ENCODE assay signal across 24 cellular contexts in the genomic region with DNA sequence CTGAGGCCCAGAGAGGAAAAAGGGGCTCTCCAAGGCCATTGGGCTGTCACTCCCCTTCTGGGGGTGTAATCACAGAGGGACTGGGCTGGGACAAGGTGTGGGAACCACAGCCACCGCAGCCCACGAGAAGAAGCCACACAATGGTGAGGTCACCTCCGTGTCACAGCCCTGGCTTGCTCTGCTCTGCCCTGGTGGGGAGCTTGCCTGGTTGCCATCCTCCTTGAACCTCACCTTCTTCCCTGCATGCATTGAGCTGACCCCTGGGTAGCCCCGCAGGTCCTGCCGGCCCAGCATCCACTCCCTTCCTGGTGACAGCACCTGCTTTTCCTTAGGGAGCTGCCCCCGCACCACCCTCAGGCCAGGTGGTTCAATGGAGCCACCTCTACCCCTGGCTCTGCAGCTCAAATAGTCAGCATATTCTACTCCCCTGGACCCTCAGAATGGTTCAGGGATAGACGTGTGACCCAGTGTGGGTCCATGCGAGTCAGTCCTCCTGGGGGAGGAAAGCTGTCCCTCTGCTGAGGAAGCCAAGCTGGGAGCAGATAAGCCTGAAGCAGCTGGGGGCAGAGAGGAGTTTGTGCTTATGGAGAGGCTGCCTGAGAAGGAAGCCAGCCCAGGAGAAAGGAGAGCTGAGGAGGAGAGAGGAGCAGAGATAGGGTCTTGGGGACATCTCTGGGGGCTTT. TPM values are rescaled to one million over a fixed set of nuclear protein-coding genes. Genes with fewer than 3 reads are reported as not detected.
A peak's percentile ranks its signal among the peaks of the same experiment; 100 is the strongest.
DNase-seq lines count a peak whose midpoint lies in the region; ATAC-seq, FAIRE-seq and TF ChIP-seq lines count a peak whose summit lies in the region.
"Had no signal": no experiment of that assay in that cellular context is flagged by ENCODE, and none has a peak within 500 bp of the region (broad histone marks: within the 10 kb centered on the region; RNA-seq: fewer than 3 reads in every experiment).

No MANE protein-coding gene starts in this region.

- BruUV-seq in HepG2 (replicated peaks; lab: Mats Ljungman, UMichigan): no TSS peak

- no peak overlapping the region for H3K4me2 ChIP-seq in HepG2 (ENCODE audit: low read depth, low read length)
- H3K4me2 ChIP-seq: GM23338, hepatocyte had no signal

- no peak for TF ChIP-seq CTCF in HepG2 (CRISPR knock-in tag; IDR thresholded peaks at IDR 0.05)
- TF ChIP-seq CTCF in right lobe of liver (IDR thresholded peaks at IDR 0.05): no peak

- no peaks in the 10 kb centered on the region for H4K20me1 ChIP-seq in HepG2 (ENCODE audit: insufficient read depth, low read length)

- no peaks in the 10 kb centered on the region for H3K9me3 ChIP-seq in HepG2 (ENCODE audit: low read length)
- H3K9me3 ChIP-seq in right lobe of liver: no peaks in the 10 kb centered on the region
- H3K9me3 ChIP-seq in naive thymus-derived CD4-positive, alpha-beta T cell (ENCODE audit: control insufficient read depth in 2 of 3, low read length in 3 of 3): no peaks in the 10 kb centered on the region
- H3K9me3 ChIP-seq: SJCRH30, tibial artery had no signal

- H3K27ac ChIP-seq in HepG2 (ENCODE audit: extremely low read length, insufficient read depth, low read length) (no peak overlapping the region), right lobe of liver (no peak overlapping the region)
- no peak overlapping the region for H3K27ac ChIP-seq in naive thymus-derived CD4-positive, alpha-beta T cell (ENCODE audit: low read depth, low read length)
- H3K27ac ChIP-seq: hepatocyte, SJCRH30, tibial artery had no signal

- 38% methylated on average over 6 of the region's 8 CpGs for WGBS in HepG2 (ENCODE audit: low lambda C conversion rate)
- 33% methylated on average over 1 of the region's 8 CpGs for WGBS in right lobe of liver (ENCODE audit: insufficient coverage, low coverage, low lambda C conversion rate, missing lambda C conversion rate)

- no peak for FAIRE-seq in HepG2 (lab: Jason Lieb, UNC)
- peak; percentile 55 for FAIRE-seq in urothelium cell line (lab: Jason Lieb, UNC)
- FAIRE-seq: keratinocyte had no signal

- H3K27ac Mint-ChIP-seq in activated CD4-positive, alpha-beta memory T cell treated with anti-CD3 and anti-CD28 coated beads for 36 hours: peak overlapping the region; percentile 30
- H3K27ac Mint-ChIP-seq in naive thymus-derived CD4-positive, alpha-beta T cell: peak overlapping the region in 5 of 9 donors; percentile 39 to 86 (median 72)
- H3K27ac Mint-ChIP-seq: activated T-helper 2 cell treated with anti-CD3 and anti-CD28 coated beads, Interferon-gamma antibody, Interleukin-2, Interleukin-4, amounts not matched to agents 10 μg/mL and 5 μg/mL and 100 μg/mL, durations not matched to agents 14 hours and 24 hours and 36 hours; GM23338 had no signal

- H3K4me3 ChIP-seq in HepG2 (replicated peaks in 1 of 3; ENCODE audit: insufficient read depth in 1 of 3, low read depth in 2 of 3, low read length in 3 of 3) (no peak overlapping the region), right lobe of liver (no peak overlapping the region)
- no peak overlapping the region for H3K4me3 ChIP-seq in naive thymus-derived CD4-positive, alpha-beta T cell (ENCODE audit: low read length)
- H3K4me3 ChIP-seq: GM23338, hepatocyte, SJCRH30, tibial artery had no signal

- peaks cover 10 to 47% of the 10 kb centered on the region in 2 experiments; a peak in 3 of 5 replicates for H3K27me3 ChIP-seq in HepG2 (ENCODE audit: control insufficient read depth in 1 of 2, insufficient read depth in 2 of 2, low read length in 2 of 2)
- H3K27me3 ChIP-seq in right lobe of liver: no peaks in the 10 kb centered on the region
- H3K27me3 ChIP-seq in naive thymus-derived CD4-positive, alpha-beta T cell (ENCODE audit: control insufficient read depth in 2 of 2, insufficient read depth in 2 of 2, low read length in 2 of 2): no peaks in the 10 kb centered on the region
- H3K27me3 ChIP-seq: hepatocyte, SJCRH30, tibial artery had no signal

- POLR2A ChIA-PET in HepG2 (lab: Yijun Ruan, JAX): interaction anchor here (0.8 to 1.9 kb wide), 4 partner anchors 17 to 21 kb away, joined by 3 to 5 read pairs (median 3); a partner anchor contains a TSS
- POLR2A ChIA-PET in activated CD4-positive, alpha-beta memory T cell treated with anti-CD3 and anti-CD28 coated beads for 36 hours (lab: Charles Lee): interaction anchor here (1.0 to 2.0 kb wide), 4 partner anchors 14 to 23 kb away, joined by 3 to 8 read pairs (median 6); a partner anchor contains a TSS
- POLR2A ChIA-PET in naive thymus-derived CD4-positive, alpha-beta T cell (lab: Charles Lee): interaction anchor here (0.8 to 3.9 kb wide), 11 partner anchors 9 to 73 kb away, joined by 3 to 35 read pairs (median 5); a partner anchor contains a TSS

- H3K4me1 ChIP-seq in HepG2 (ENCODE audit: insufficient read depth, low read length) (0 out of 2 replicates have a peak, but pooled peaks cover 10% of the 10 kb centered on the region), right lobe of liver (no peaks in the 10 kb centered on the region)
- H3K4me1 ChIP-seq in naive thymus-derived CD4-positive, alpha-beta T cell (ENCODE audit: control insufficient read depth in 2 of 2, insufficient read depth in 2 of 2, low read length in 2 of 2): peaks cover 0 to 3% of the 10 kb centered on the region in 2 donors

- no peak for TF ChIP-seq RAD21 in HepG2 (CRISPR knock-in tag; IDR thresholded peaks at IDR 0.05)

- TF ChIP-seq POLR2A in HepG2 (IDR thresholded peaks at IDR 0.05; ENCODE audit: insufficient read depth in 1 of 2, low read depth in 2 of 2, low read length in 2 of 2): no peak
- TF ChIP-seq POLR2A in right lobe of liver (IDR thresholded peaks at IDR 0.05): no peak

- intact Hi-C loops in HepG2 (cut with micrococcal nuclease; ENCODE audit: unreplicated experiment) (no loop called here), right lobe of liver (cut with DNase I) (no loop called here)
- intact Hi-C loops in activated CD4-positive, alpha-beta memory T cell treated with anti-CD3 and anti-CD28 coated beads for 36 hours (cut with micrococcal nuclease): no loop called here
- intact Hi-C loops in naive thymus-derived CD4-positive, alpha-beta T cell (cut with micrococcal nuclease): loop anchor here in 1 of 2 donors (2.0 kb wide), 1 partner anchor 14 kb away; no protein-coding TSS in a partner anchor

- DNase-seq in HepG2 (ENCODE audit: low spot score) (no peak), right lobe of liver (no peak), urothelium cell line (ENCODE audit: low spot score) (no peak), C1 segment of cervical spinal cord (lab: John Stamatoyannopoulos, UW) (no peak)
- peak; percentile 38 for DNase-seq in activated CD4-positive, alpha-beta memory T cell treated with anti-CD3 and anti-CD28 coated beads for 36 hours
- DNase-seq in naive thymus-derived CD4-positive, alpha-beta T cell: no peak
- DNase-seq: activated CD4-positive, alpha-beta T cell treated with anti-CD3 and anti-CD28 coated beads, Interleukin-2, amount 50 U/mL, for 1 hour; AML-193; aorta; DMS 273 treated with DMSO at 0.1 percent for 48 hours; GF-D8; mesenchymal stem cell; NCI-H1048; NCI-H510A treated with DMSO at 0.1 percent for 48 hours; SJCRH30; stimulated activated CD4-positive, alpha-beta T cell treated with anti-CD3 and anti-CD28 coated beads, Interleukin-4, amount 100 ng/mL, for 1 hour; tibial artery had no signal

- no peaks in the 10 kb centered on the region for H3K79me2 ChIP-seq in HepG2 (ENCODE audit: insufficient read depth, low read length)
- H3K79me2 ChIP-seq: hepatocyte had no signal

- in situ Hi-C loops in HepG2 (cut with HindIII; ENCODE audit: extremely low pct_ligation_motif_present, low pct_unique_long_range_greater_than_20kb): no loop called here

- CTCF ChIA-PET in HepG2 (lab: Yijun Ruan, JAX; ENCODE audit: low intra/inter-chr PET ratio, low total read pairs): no interaction called here
- CTCF ChIA-PET in activated CD4-positive, alpha-beta memory T cell treated with anti-CD3 and anti-CD28 coated beads for 36 hours (lab: Charles Lee): interaction anchor here (1.3 to 1.6 kb wide), 3 partner anchors 13 to 31 kb away, joined by 3 to 5 read pairs (median 4); no protein-coding TSS in a partner anchor
- CTCF ChIA-PET in naive thymus-derived CD4-positive, alpha-beta T cell (lab: Charles Lee): interaction anchor here (0.6 kb wide), 1 partner anchor 23 kb away, joined by 5 read pairs; no protein-coding TSS in a partner anchor

- no peaks in the 10 kb centered on the region for H3K27me3 Mint-ChIP-seq in activated CD4-positive, alpha-beta memory T cell treated with anti-CD3 and anti-CD28 coated beads for 36 hours
- peaks cover 0 to 6% (median 0%) of the 10 kb centered on the region in 5 donors for H3K27me3 Mint-ChIP-seq in naive thymus-derived CD4-positive, alpha-beta T cell

- no peaks in the 10 kb centered on the region for H3K9me3 Mint-ChIP-seq in activated CD4-positive, alpha-beta memory T cell treated with anti-CD3 and anti-CD28 coated beads for 36 hours
- H3K9me3 Mint-ChIP-seq in naive thymus-derived CD4-positive, alpha-beta T cell: peaks cover 0 to 13% (median 0%) of the 10 kb centered on the region in 11 donors
- H3K9me3 Mint-ChIP-seq: activated T-helper 2 cell treated with anti-CD3 and anti-CD28 coated beads, Interferon-gamma antibody, Interleukin-2, Interleukin-4, amounts not matched to agents 10 μg/mL and 5 μg/mL and 100 μg/mL, durations not matched to agents 14 hours and 24 hours and 36 hours; GM23338 had no signal

- H2AFZ ChIP-seq in HepG2 (ENCODE audit: low read length): no peak overlapping the region
- H2AFZ ChIP-seq: GM23338, hepatocyte had no signal

- H3K36me3 ChIP-seq in HepG2 (replicated peaks in 1 of 2; ENCODE audit: control insufficient read depth in 1 of 2, insufficient read depth in 2 of 2, low read length in 2 of 2) (peaks cover 9 to 17% of the 10 kb centered on the region in 2 experiments), right lobe of liver (peaks cover 0 to 13% (median 5%) of the 10 kb centered on the region in 4 donors)
- peaks cover 10 to 29% (median 13%) of the 10 kb centered on the region in 3 experiments for H3K36me3 ChIP-seq in naive thymus-derived CD4-positive, alpha-beta T cell (ENCODE audit: control insufficient read depth in 2 of 3, insufficient read depth in 3 of 3, low read length in 3 of 3)

- peaks cover 13% of the 10 kb centered on the region for H3K36me3 Mint-ChIP-seq in activated CD4-positive, alpha-beta memory T cell treated with anti-CD3 and anti-CD28 coated beads for 36 hours
- H3K36me3 Mint-ChIP-seq in naive thymus-derived CD4-positive, alpha-beta T cell: peaks cover 0 to 9% (median 4%) of the 10 kb centered on the region in 5 donors

- no peak overlapping the region for H3K9ac ChIP-seq in HepG2 (ENCODE audit: insufficient read depth, low read depth, low read length)

- no peak for TF ChIP-seq EP300 in HepG2 (IDR thresholded peaks at IDR 0.05; ENCODE audit: low read depth in 2 of 2, low read length in 2 of 2)
- no peak for TF ChIP-seq EP300 in HepG2 (CRISPR knock-in tag; IDR thresholded peaks at IDR 0.05; ENCODE audit: borderline replicate concordance)

- H3K4me1 Mint-ChIP-seq in activated CD4-positive, alpha-beta memory T cell treated with anti-CD3 and anti-CD28 coated beads for 36 hours (ENCODE audit: low read depth): peaks cover 5% of the 10 kb centered on the region
- peaks cover 10 to 34% (median 18%) of the 10 kb centered on the region in 7 donors for H3K4me1 Mint-ChIP-seq in naive thymus-derived CD4-positive, alpha-beta T cell
- H3K4me1 Mint-ChIP-seq: GM23338 had no signal

- H3K4me3 Mint-ChIP-seq in activated CD4-positive, alpha-beta memory T cell treated with anti-CD3 and anti-CD28 coated beads for 36 hours: no peak overlapping the region
- H3K4me3 Mint-ChIP-seq in naive thymus-derived CD4-positive, alpha-beta T cell: no peak overlapping the region
- H3K4me3 Mint-ChIP-seq: GM23338 had no signal

- ATAC-seq in HepG2 (peak; percentile 3; the same call in 1 of the 3 replicates), right lobe of liver (no peak), GM19023 (IDR thresholded peaks at IDR 0.05; ENCODE audit: unreplicated experiment) (no peak), HG02884 (IDR thresholded peaks at IDR 0.05; ENCODE audit: unreplicated experiment) (no peak)
- peak; percentile 24 for ATAC-seq in naive thymus-derived CD4-positive, alpha-beta T cell
- ATAC-seq: GM23338, sciatic nerve had no signal

RNA-seq across cellular contexts. Expression of a gene that starts 21.3 kb away (rescaled TPM):
- total RNA-seq in HepG2 (2016; rRNA removed; fragmentation: Illumina TruSeq; extraction: Trizol): 29.6 and 34.2 TPM in 2 replicates
- total RNA-seq in HepG2 (2016; cell fraction: cytosol; rRNA removed; fragmentation: Illumina TruSeq; extraction: Trizol; ENCODE audit: low read depth): 29.5 and 32.8 TPM in 2 replicates
- total RNA-seq in HepG2 (2016; cell fraction: insoluble cytoplasmic fraction; rRNA removed; fragmentation: Illumina TruSeq; extraction: Trizol): 24.0 and 34.3 TPM in 2 replicates
- 69.5 and 80.5 TPM in 2 replicates for total RNA-seq in HepG2 (2016; cell fraction: membrane; rRNA removed; fragmentation: Illumina TruSeq; extraction: Trizol)
- 16.2 and 19.5 TPM in 2 replicates for total RNA-seq in HepG2 (2016; cell fraction: nucleus; rRNA removed; fragmentation: Illumina TruSeq; extraction: Trizol)
- 24.2 and 30.0 TPM in 2 replicates for polyA plus RNA-seq in HepG2 (2011; rRNA removed)
- polyA plus RNA-seq in HepG2 (2011; cell fraction: cytosol; rRNA removed): 25.8 and 35.6 TPM in 2 replicates
- polyA plus RNA-seq in HepG2 (2011; cell fraction: nucleus; rRNA removed): 24.4 and 25.9 TPM in 2 replicates
- 13.9 and 24.8 TPM in 2 replicates for polyA plus RNA-seq in HepG2 (2012)
- 44.0 and 53.1 TPM in 2 replicates for polyA plus RNA-seq in HepG2 (2016; cell fraction: cytosol; fragmentation: Illumina TruSeq; extraction: Trizol; ENCODE audit: low read depth)
- polyA plus RNA-seq in HepG2 (2016; cell fraction: insoluble cytoplasmic fraction; fragmentation: Illumina TruSeq; extraction: Trizol; ENCODE audit: low read depth): 40.7 and 50.0 TPM in 2 replicates
- polyA plus RNA-seq in HepG2 (2016; cell fraction: membrane; fragmentation: Illumina TruSeq; extraction: Trizol; ENCODE audit: low read depth): 80.4 and 89.1 TPM in 2 replicates
- 34.0 and 39.8 TPM in 2 replicates for polyA plus RNA-seq in HepG2 (2016; cell fraction: nucleus; fragmentation: Illumina TruSeq; extraction: Trizol; ENCODE audit: insufficient read depth, low read depth)
- polyA minus RNA-seq in HepG2 (2011; rRNA and poly(A)+ RNA removed; ENCODE audit: low replicate concordance): 9.8 and 33.7 TPM in 2 replicates
- 16.2 and 17.4 TPM in 2 replicates for polyA minus RNA-seq in HepG2 (2011; cell fraction: cytosol; rRNA and poly(A)+ RNA removed)
- 6.2 and 7.1 TPM in 2 replicates for polyA minus RNA-seq in HepG2 (2011; cell fraction: nucleus; rRNA and poly(A)+ RNA removed)
- 10 to 100 TPM in 3 of 6 experiments, 1 to 10 TPM in 3; 3.9 to 16.9 (median 9.6) TPM for total RNA-seq in right lobe of liver
- 10 to 100 TPM; 73.4 to 77.3 TPM for total RNA-seq in activated CD4-positive, alpha-beta memory T cell treated with anti-CD3 and anti-CD28 coated beads for 36 hours
- total RNA-seq in naive thymus-derived CD4-positive, alpha-beta T cell: 100 to 1,000 TPM in 4 of 5 experiments, 10 to 100 TPM in 1; 70.6 to 260 (median 127) TPM
- 100 to 1,000 TPM in 1 of 2 donors, 10 to 100 TPM in 1; 63.0 to 129 TPM for polyA plus RNA-seq in naive thymus-derived CD4-positive, alpha-beta T cell

Comparison
In these comparisons a context has a peak if more than half of its experiments do, and no peak if none do; other contexts are left out.
1. ATAC-seq: peak in HepG2 (single experiment) and naive thymus-derived CD4-positive, alpha-beta T cell (single experiment); none in right lobe of liver (0 of 4), GM19023 (single experiment) and HG02884 (single experiment).